ENCODE assay signal across 22 cellular contexts in the genomic region with DNA sequence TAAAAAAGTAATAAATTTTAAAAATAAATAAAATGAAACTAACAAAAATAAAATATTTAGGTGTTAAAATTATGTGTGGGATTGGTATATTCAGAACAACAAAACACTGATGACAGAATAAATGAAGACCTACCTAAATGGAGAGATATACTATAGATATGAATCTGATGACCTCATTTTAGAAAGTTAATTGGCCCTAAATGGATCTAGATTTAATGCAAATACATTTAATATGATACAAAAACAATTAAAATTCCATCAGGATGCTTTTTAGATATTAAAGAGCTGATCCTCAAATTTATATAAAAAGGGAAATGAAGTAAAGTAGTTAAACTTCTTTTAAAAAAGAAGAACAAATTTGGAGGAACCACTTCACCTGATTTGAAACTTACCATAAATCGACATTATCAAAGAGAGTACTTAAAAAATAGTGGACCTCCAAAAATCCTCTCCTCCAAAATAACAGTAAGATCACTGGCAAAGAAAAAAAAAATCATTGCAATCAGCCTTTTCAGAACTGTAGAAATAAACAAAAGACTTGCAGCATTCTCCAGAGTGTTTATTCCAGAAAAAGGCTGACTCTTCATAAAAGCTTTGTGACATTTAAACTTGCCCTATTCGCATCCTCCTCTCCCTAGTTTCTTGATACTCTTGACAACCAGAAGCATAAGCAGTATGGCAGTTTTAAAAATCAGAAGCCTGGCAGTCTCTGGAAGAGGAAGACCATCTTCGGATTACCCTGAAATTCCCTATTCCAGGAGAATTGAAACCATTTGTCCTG.
"Had no signal": no experiment of that assay in that cellular context is flagged by ENCODE, and none has a peak within 500 bp of the region (broad histone marks: within the 10 kb centered on the region; RNA-seq: fewer than 3 reads in every experiment).

No MANE protein-coding gene starts in this region.

- FAIRE-seq: islet of Langerhans had no signal

- H3K4me1 ChIP-seq: colonic mucosa, vagina had no signal

- H3K27ac ChIP-seq: colonic mucosa, hepatocyte, lower lobe of right lung, transverse colon, vagina had no signal

- ATAC-seq: activated CD8-positive, alpha-beta T cell treated with anti-CD3 and anti-CD28 coated beads, Interleukin-2, amount 10 ng/mL, durations not matched to agents 7 days and 5 days; activated naive CD8-positive, alpha-beta T cell treated with anti-CD3 and anti-CD28 coated beads, Interleukin-2, amount 50 U/mL, for 24 hours; activated T-cell treated with anti-CD3 and anti-CD28 coated beads, Interleukin-2, amount 50 U/mL, for 4 hours; left colon; lower lobe of right lung had no signal

- DNase-seq: activated CD4-positive, alpha-beta T cell treated with anti-CD3 and anti-CD28 coated beads, Interleukin-2, amount 10 ng/mL, durations not matched to agents 24 days and 14 days; activated CD4-positive, CD25-positive, alpha-beta regulatory T cell; activated CD8-positive, alpha-beta memory T cell treated with anti-CD3 and anti-CD28 coated beads, Interleukin-2, amount 50 U/mL, for 4 hours; activated CD8-positive, alpha-beta T cell treated with anti-CD3 and anti-CD28 coated beads, Interleukin-2, amount 10 ng/mL, durations not matched to agents 7 days and 5 days; activated naive CD4-positive, alpha-beta T cell treated with anti-CD3 and anti-CD28 coated beads for 36 hours; activated naive CD8-positive, alpha-beta T cell treated with anti-CD3 and anti-CD28 coated beads, Interleukin-2, amount 50 U/mL, for 24 hours; activated T-cell treated with anti-CD3 and anti-CD28 coated beads, Interleukin-2, amount 50 U/mL, for 4 hours; anterior cingulate cortex; colonic mucosa; endodermal cell; left colon; lower lobe of right lung; midbrain; posterior cingulate gyrus; stimulated activated CD4-positive, alpha-beta T cell treated with anti-CD3 and anti-CD28 coated beads, Interleukin-2, amount 100 ng/mL, for 24 hours; stimulated activated naive CD4-positive, alpha-beta T cell treated with Interleukin-2 at 50 U/mL for 16 hours; T-helper 1 cell; T1000; transverse colon had no signal

- H3K36me3 ChIP-seq: colonic mucosa, lower lobe of right lung, transverse colon, vagina had no signal

- H3K9me3 ChIP-seq: colonic mucosa, lower lobe of right lung, transverse colon, vagina had no signal

- H3K27me3 ChIP-seq: colonic mucosa, hepatocyte, transverse colon, vagina had no signal

- H3K4me3 ChIP-seq: colonic mucosa, hepatocyte, lower lobe of right lung, transverse colon, vagina had no signal
